31 cellular contexts compared by ENCODE assay signal in genomic region chr17:39455919-39456318, GRCh38.
"Had no signal": no experiment of that assay in that cellular context is flagged by ENCODE, and none has a peak within 500 bp of the region (broad histone marks: within the 10 kb centered on the region; RNA-seq: fewer than 3 reads in every experiment).

No MANE protein-coding gene starts in this region.

- H3K4me1 ChIP-seq: colonic mucosa had no signal

- ATAC-seq: activated CD4-positive, alpha-beta T cell treated with anti-CD3 and anti-CD28 coated beads for 36 hours; activated CD8-positive, alpha-beta memory T cell treated with anti-CD3 and anti-CD28 coated beads, Interleukin-2, amount 10 ng/mL, durations not matched to agents 7 days and 5 days; activated CD8-positive, alpha-beta T cell treated with anti-CD3 and anti-CD28 coated beads, Interleukin-2, amount 10 ng/mL, durations not matched to agents 7 days and 5 days; activated naive CD8-positive, alpha-beta T cell treated with anti-CD3 and anti-CD28 coated beads, Interleukin-2, amount 50 U/mL, for 24 hours; body of pancreas; gastroesophageal sphincter; T-helper 17 cell had no signal

- H3K4me3 ChIP-seq: adrenal gland, body of pancreas, colonic mucosa, esophagus squamous epithelium, gastroesophageal sphincter had no signal

- H3K4me3 Mint-ChIP-seq: activated CD4-positive, alpha-beta memory T cell treated with anti-CD3 and anti-CD28 coated beads for 36 hours; activated CD4-positive, alpha-beta T cell treated with anti-CD3 and anti-CD28 coated beads for 36 hours; activated CD4-positive, alpha-beta T cell treated with anti-CD3 and anti-CD28 coated beads, Interleukin-2, amount 10 ng/mL, durations not matched to agents 24 days and 14 days; activated CD8-positive, alpha-beta memory T cell treated with anti-CD3 and anti-CD28 coated beads, Interleukin-2, amount 10 ng/mL, durations not matched to agents 7 days and 5 days; activated CD8-positive, alpha-beta T cell treated with anti-CD3 and anti-CD28 coated beads, Interleukin-2, amount 10 ng/mL, durations not matched to agents 7 days and 5 days; activated naive CD4-positive, alpha-beta T cell treated with anti-CD3 and anti-CD28 coated beads for 36 hours; activated naive CD4-positive, alpha-beta T cell treated with anti-CD3 and anti-CD28 coated beads, Interleukin-2, amount 50 U/mL, for 24 hours; activated naive CD8-positive, alpha-beta T cell treated with anti-CD3 and anti-CD28 coated beads for 36 hours; activated naive CD8-positive, alpha-beta T cell treated with anti-CD3 and anti-CD28 coated beads, Interleukin-2, amount 50 U/mL, for 24 hours; activated T-helper 1 cell treated with anti-CD3 and anti-CD28 coated beads, Interleukin-12 subunit alpha, Interleukin-12 subunit beta, Interleukin-2, Interleukin-4 antibody, amounts not matched to agents 30 ng/mL and 10 ng/mL and 1 ng/mL, durations not matched to agents 14 hours and 24 hours and 36 hours; T-helper 17 cell; T-helper 2 cell treated with Interferon-gamma antibody and Interleukin-4, amounts not matched to agents 5 μg/mL and 100 μg/mL, for 36 hours had no signal

- H3K27me3 Mint-ChIP-seq: activated CD4-positive, alpha-beta memory T cell treated with anti-CD3 and anti-CD28 coated beads for 36 hours; activated CD4-positive, alpha-beta T cell treated with anti-CD3 and anti-CD28 coated beads for 36 hours; activated CD4-positive, alpha-beta T cell treated with anti-CD3 and anti-CD28 coated beads, Interleukin-2, amount 10 ng/mL, durations not matched to agents 24 days and 14 days; activated CD8-positive, alpha-beta memory T cell treated with anti-CD3 and anti-CD28 coated beads, Interleukin-2, amount 10 ng/mL, durations not matched to agents 7 days and 5 days; activated naive CD4-positive, alpha-beta T cell treated with anti-CD3 and anti-CD28 coated beads, Interleukin-2, amount 50 U/mL, for 24 hours; activated naive CD8-positive, alpha-beta T cell treated with anti-CD3 and anti-CD28 coated beads for 36 hours; activated naive CD8-positive, alpha-beta T cell treated with anti-CD3 and anti-CD28 coated beads, Interleukin-2, amount 50 U/mL, for 24 hours; T-helper 17 cell had no signal

- H3K9me3 ChIP-seq: adrenal gland, body of pancreas, colonic mucosa, esophagus squamous epithelium, gastroesophageal sphincter had no signal

- DNase-seq: activated CD4-positive, alpha-beta memory T cell treated with anti-CD3 and anti-CD28 coated beads for 36 hours; activated CD4-positive, alpha-beta T cell treated with anti-CD3 and anti-CD28 coated beads for 36 hours; activated CD4-positive, alpha-beta T cell treated with anti-CD3 and anti-CD28 coated beads, Interleukin-2, amount 10 ng/mL, durations not matched to agents 24 days and 14 days; activated CD4-positive, CD25-positive, alpha-beta regulatory T cell; activated CD4-positive, CD25-positive, alpha-beta regulatory T cell treated with anti-CD3 and anti-CD28 coated beads, Interleukin-2, amount 50 U/mL, for 72 hours; activated CD8-positive, alpha-beta memory T cell treated with anti-CD3 and anti-CD28 coated beads, Interleukin-2, amount 10 ng/mL, durations not matched to agents 7 days and 5 days; activated CD8-positive, alpha-beta memory T cell treated with anti-CD3 and anti-CD28 coated beads, Interleukin-2, amount 50 U/mL, for 4 hours; activated CD8-positive, alpha-beta T cell treated with anti-CD3 and anti-CD28 coated beads, Interleukin-2, amount 10 ng/mL, durations not matched to agents 7 days and 5 days; activated naive CD4-positive, alpha-beta T cell treated with anti-CD3 and anti-CD28 coated beads for 36 hours; activated naive CD8-positive, alpha-beta T cell treated with anti-CD3 and anti-CD28 coated beads for 36 hours; activated naive CD8-positive, alpha-beta T cell treated with anti-CD3 and anti-CD28 coated beads, Interleukin-2, amount 50 U/mL, for 24 hours; activated T-cell treated with anti-CD3 and anti-CD28 coated beads, Interleukin-2, amount 50 U/mL, for 1 hour; activated T-cell treated with anti-CD3 and anti-CD28 coated beads, Interleukin-2, amount 50 U/mL, for 48 hours; amygdala; body of pancreas; caudate nucleus; colonic mucosa; effector CD8-positive, alpha-beta T cell; esophagus squamous epithelium; foreskin melanocyte; T-helper 1 cell; T-helper 17 cell; T1000; WERI-Rb-1 had no signal

- H3K27ac Mint-ChIP-seq: activated CD4-positive, alpha-beta memory T cell treated with anti-CD3 and anti-CD28 coated beads for 36 hours; activated CD4-positive, alpha-beta T cell treated with anti-CD3 and anti-CD28 coated beads for 36 hours; activated CD4-positive, alpha-beta T cell treated with anti-CD3 and anti-CD28 coated beads, Interleukin-2, amount 10 ng/mL, durations not matched to agents 24 days and 14 days; activated CD8-positive, alpha-beta memory T cell treated with anti-CD3 and anti-CD28 coated beads, Interleukin-2, amount 10 ng/mL, durations not matched to agents 7 days and 5 days; activated CD8-positive, alpha-beta T cell treated with anti-CD3 and anti-CD28 coated beads, Interleukin-2, amount 10 ng/mL, durations not matched to agents 7 days and 5 days; activated naive CD4-positive, alpha-beta T cell treated with anti-CD3 and anti-CD28 coated beads for 36 hours; activated naive CD4-positive, alpha-beta T cell treated with anti-CD3 and anti-CD28 coated beads, Interleukin-2, amount 50 U/mL, for 24 hours; activated naive CD8-positive, alpha-beta T cell treated with anti-CD3 and anti-CD28 coated beads for 36 hours; activated naive CD8-positive, alpha-beta T cell treated with anti-CD3 and anti-CD28 coated beads, Interleukin-2, amount 50 U/mL, for 24 hours; activated T-helper 1 cell treated with anti-CD3 and anti-CD28 coated beads, Interleukin-12 subunit alpha, Interleukin-12 subunit beta, Interleukin-2, Interleukin-4 antibody, amounts not matched to agents 30 ng/mL and 10 ng/mL and 1 ng/mL, durations not matched to agents 14 hours and 24 hours and 36 hours; activated T-helper 2 cell treated with anti-CD3 and anti-CD28 coated beads, Interferon-gamma antibody, Interleukin-2, Interleukin-4, amounts not matched to agents 10 μg/mL and 5 μg/mL and 100 μg/mL, durations not matched to agents 14 hours and 24 hours and 36 hours; T-helper 17 cell; T-helper 2 cell treated with Interferon-gamma antibody and Interleukin-4, amounts not matched to agents 5 μg/mL and 100 μg/mL, for 36 hours had no signal

- H3K9me3 Mint-ChIP-seq: activated CD4-positive, alpha-beta memory T cell treated with anti-CD3 and anti-CD28 coated beads for 36 hours; activated CD4-positive, alpha-beta T cell treated with anti-CD3 and anti-CD28 coated beads, Interleukin-2, amount 10 ng/mL, durations not matched to agents 24 days and 14 days; activated naive CD4-positive, alpha-beta T cell treated with anti-CD3 and anti-CD28 coated beads for 36 hours; activated naive CD4-positive, alpha-beta T cell treated with anti-CD3 and anti-CD28 coated beads, Interleukin-2, amount 50 U/mL, for 24 hours; activated naive CD8-positive, alpha-beta T cell treated with anti-CD3 and anti-CD28 coated beads for 36 hours; activated naive CD8-positive, alpha-beta T cell treated with anti-CD3 and anti-CD28 coated beads, Interleukin-2, amount 50 U/mL, for 24 hours; activated T-helper 1 cell treated with anti-CD3 and anti-CD28 coated beads, Interleukin-12 subunit alpha, Interleukin-12 subunit beta, Interleukin-2, Interleukin-4 antibody, amounts not matched to agents 30 ng/mL and 10 ng/mL and 1 ng/mL, durations not matched to agents 14 hours and 24 hours and 36 hours; activated T-helper 2 cell treated with anti-CD3 and anti-CD28 coated beads, Interferon-gamma antibody, Interleukin-2, Interleukin-4, amounts not matched to agents 10 μg/mL and 5 μg/mL and 100 μg/mL, durations not matched to agents 14 hours and 24 hours and 36 hours; T-helper 2 cell treated with Interferon-gamma antibody and Interleukin-4, amounts not matched to agents 5 μg/mL and 100 μg/mL, for 36 hours had no signal

- H3K36me3 ChIP-seq: adrenal gland, colonic mucosa, esophagus squamous epithelium, gastroesophageal sphincter had no signal

- H3K27ac ChIP-seq: adrenal gland, body of pancreas, colonic mucosa, epithelial cell of prostate, esophagus squamous epithelium, gastroesophageal sphincter, WERI-Rb-1 had no signal

- H3K36me3 Mint-ChIP-seq: activated CD8-positive, alpha-beta memory T cell treated with anti-CD3 and anti-CD28 coated beads, Interleukin-2, amount 10 ng/mL, durations not matched to agents 7 days and 5 days; activated naive CD4-positive, alpha-beta T cell treated with anti-CD3 and anti-CD28 coated beads, Interleukin-2, amount 50 U/mL, for 24 hours; activated naive CD8-positive, alpha-beta T cell treated with anti-CD3 and anti-CD28 coated beads for 36 hours had no signal
